ENCODE assay signal across 1 cellular context in the genomic region with DNA sequence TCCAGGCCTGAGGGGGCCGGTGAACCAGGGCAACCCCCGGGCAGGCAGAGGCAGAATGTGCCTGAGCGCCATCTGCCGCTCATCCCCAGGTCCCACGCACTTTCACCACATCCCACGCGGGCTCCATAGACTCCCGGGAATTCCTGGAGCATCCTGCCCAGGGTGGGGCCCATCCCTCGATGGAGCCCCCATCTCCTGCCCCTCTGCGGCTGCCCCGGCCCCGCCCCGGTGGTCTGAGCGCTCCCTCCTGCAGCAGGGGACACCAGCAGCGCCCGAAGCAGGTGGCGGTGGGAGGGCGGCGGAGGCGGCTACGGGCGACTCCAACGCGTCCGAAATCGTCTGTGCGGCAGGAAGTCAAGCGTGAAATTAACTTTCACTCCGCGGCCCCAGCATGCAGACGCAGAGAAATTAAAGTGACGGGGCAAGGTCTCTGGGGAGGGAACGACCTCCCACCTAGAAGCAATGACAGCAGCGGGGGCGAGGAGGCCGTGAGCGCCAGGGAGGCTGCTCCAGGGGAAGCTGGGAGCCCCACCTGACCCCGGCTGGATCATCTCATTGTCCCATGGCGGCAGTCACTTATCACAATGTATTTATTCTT.
TF ChIP-seq lines count a peak whose summit lies in the region.

No MANE protein-coding gene starts in this region.

TF ChIP-seq in GM23338, 12 proteins besides CTCF, POLR2A, EP300 and RAD21:
- TF ChIP-seq NANOG (IDR thresholded peaks at IDR 0.05; ENCODE audit: borderline replicate concordance), result no peak
- no peak for TF ChIP-seq STAT1 (IDR thresholded peaks at IDR 0.05; ENCODE audit: unreplicated experiment)
- no peak for TF ChIP-seq CREB1 (CRISPR knock-in tag; IDR thresholded peaks at IDR 0.05; ENCODE audit: low read depth)
- TF ChIP-seq EZH2phosphoT487 (IDR thresholded peaks at IDR 0.05; ENCODE audit: unreplicated experiment), result no peak
- no peak for TF ChIP-seq EZH2 (IDR thresholded peaks at IDR 0.05; ENCODE audit: low read depth, unreplicated experiment)
- TF ChIP-seq, protein P1, sequence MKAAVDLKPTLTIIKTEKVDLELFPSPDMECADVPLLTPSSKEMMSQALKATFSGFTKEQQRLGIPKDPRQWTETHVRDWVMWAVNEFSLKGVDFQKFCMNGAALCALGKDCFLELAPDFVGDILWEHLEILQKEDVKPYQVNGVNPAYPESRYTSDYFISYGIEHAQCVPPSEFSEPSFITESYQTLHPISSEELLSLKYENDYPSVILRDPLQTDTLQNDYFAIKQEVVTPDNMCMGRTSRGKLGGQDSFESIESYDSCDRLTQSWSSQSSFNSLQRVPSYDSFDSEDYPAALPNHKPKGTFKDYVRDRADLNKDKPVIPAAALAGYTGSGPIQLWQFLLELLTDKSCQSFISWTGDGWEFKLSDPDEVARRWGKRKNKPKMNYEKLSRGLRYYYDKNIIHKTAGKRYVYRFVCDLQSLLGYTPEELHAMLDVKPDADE (IDR thresholded peaks at IDR 0.05), result no peak
- TF ChIP-seq ZNF114 (CRISPR knock-in tag; IDR thresholded peaks at IDR 0.05), result no peak
- no peak for TF ChIP-seq JUNB (IDR thresholded peaks at IDR 0.05; ENCODE audit: unreplicated experiment)
- TF ChIP-seq, protein P2, sequence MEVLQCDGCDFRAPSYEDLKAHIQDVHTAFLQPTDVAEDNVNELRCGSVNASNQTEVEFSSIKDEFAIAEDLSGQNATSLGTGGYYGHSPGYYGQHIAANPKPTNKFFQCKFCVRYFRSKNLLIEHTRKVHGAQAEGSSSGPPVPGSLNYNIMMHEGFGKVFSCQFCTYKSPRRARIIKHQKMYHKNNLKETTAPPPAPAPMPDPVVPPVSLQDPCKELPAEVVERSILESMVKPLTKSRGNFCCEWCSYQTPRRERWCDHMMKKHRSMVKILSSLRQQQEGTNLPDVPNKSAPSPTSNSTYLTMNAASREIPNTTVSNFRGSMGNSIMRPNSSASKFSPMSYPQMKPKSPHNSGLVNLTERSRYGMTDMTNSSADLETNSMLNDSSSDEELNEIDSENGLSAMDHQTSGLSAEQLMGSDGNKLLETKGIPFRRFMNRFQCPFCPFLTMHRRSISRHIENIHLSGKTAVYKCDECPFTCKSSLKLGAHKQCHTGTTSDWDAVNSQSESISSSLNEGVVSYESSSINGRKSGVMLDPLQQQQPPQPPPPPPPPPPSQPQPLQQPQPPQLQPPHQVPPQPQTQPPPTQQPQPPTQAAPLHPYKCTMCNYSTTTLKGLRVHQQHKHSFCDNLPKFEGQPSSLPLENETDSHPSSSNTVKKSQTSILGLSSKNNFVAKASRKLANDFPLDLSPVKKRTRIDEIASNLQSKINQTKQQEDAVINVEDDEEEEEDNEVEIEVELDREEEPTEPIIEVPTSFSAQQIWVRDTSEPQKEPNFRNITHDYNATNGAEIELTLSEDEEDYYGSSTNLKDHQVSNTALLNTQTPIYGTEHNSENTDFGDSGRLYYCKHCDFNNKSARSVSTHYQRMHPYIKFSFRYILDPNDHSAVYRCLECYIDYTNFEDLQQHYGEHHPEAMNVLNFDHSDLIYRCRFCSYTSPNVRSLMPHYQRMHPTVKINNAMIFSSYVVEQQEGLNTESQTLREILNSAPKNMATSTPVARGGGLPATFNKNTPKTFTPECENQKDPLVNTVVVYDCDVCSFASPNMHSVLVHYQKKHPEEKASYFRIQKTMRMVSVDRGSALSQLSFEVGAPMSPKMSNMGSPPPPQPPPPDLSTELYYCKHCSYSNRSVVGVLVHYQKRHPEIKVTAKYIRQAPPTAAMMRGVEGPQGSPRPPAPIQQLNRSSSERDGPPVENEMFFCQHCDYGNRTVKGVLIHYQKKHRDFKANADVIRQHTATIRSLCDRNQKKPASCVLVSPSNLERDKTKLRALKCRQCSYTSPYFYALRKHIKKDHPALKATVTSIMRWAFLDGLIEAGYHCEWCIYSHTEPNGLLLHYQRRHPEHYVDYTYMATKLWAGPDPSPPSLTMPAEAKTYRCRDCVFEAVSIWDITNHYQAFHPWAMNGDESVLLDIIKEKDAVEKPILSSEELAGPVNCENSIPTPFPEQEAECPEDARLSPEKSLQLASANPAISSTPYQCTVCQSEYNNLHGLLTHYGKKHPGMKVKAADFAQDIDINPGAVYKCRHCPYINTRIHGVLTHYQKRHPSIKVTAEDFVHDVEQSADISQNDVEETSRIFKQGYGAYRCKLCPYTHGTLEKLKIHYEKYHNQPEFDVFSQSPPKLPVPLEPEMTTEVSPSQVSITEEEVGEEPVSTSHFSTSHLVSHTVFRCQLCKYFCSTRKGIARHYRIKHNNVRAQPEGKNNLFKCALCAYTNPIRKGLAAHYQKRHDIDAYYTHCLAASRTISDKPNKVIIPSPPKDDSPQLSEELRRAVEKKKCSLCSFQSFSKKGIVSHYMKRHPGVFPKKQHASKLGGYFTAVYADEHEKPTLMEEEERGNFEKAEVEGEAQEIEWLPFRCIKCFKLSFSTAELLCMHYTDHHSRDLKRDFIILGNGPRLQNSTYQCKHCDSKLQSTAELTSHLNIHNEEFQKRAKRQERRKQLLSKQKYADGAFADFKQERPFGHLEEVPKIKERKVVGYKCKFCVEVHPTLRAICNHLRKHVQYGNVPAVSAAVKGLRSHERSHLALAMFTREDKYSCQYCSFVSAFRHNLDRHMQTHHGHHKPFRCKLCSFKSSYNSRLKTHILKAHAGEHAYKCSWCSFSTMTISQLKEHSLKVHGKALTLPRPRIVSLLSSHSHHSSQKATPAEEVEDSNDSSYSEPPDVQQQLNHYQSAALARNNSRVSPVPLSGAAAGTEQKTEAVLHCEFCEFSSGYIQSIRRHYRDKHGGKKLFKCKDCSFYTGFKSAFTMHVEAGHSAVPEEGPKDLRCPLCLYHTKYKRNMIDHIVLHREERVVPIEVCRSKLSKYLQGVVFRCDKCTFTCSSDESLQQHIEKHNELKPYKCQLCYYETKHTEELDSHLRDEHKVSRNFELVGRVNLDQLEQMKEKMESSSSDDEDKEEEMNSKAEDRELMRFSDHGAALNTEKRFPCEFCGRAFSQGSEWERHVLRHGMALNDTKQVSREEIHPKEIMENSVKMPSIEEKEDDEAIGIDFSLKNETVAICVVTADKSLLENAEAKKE (CRISPR knock-in tag; IDR thresholded peaks at IDR 0.05), result no peak
- TF ChIP-seq, protein P3, sequence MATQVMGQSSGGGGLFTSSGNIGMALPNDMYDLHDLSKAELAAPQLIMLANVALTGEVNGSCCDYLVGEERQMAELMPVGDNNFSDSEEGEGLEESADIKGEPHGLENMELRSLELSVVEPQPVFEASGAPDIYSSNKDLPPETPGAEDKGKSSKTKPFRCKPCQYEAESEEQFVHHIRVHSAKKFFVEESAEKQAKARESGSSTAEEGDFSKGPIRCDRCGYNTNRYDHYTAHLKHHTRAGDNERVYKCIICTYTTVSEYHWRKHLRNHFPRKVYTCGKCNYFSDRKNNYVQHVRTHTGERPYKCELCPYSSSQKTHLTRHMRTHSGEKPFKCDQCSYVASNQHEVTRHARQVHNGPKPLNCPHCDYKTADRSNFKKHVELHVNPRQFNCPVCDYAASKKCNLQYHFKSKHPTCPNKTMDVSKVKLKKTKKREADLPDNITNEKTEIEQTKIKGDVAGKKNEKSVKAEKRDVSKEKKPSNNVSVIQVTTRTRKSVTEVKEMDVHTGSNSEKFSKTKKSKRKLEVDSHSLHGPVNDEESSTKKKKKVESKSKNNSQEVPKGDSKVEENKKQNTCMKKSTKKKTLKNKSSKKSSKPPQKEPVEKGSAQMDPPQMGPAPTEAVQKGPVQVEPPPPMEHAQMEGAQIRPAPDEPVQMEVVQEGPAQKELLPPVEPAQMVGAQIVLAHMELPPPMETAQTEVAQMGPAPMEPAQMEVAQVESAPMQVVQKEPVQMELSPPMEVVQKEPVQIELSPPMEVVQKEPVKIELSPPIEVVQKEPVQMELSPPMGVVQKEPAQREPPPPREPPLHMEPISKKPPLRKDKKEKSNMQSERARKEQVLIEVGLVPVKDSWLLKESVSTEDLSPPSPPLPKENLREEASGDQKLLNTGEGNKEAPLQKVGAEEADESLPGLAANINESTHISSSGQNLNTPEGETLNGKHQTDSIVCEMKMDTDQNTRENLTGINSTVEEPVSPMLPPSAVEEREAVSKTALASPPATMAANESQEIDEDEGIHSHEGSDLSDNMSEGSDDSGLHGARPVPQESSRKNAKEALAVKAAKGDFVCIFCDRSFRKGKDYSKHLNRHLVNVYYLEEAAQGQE (IDR thresholded peaks at IDR 0.05; ENCODE audit: unreplicated experiment), result no peak
- TF ChIP-seq ZNF331 (CRISPR knock-in tag; IDR thresholded peaks at IDR 0.05; ENCODE audit: low read depth), result no peak
